In genomic region chr10:23099816-23100215, GRCh38 we compare ENCODE assay signal across 13 cellular contexts. TPM values are rescaled to one million over a fixed set of nuclear protein-coding genes. Genes with fewer than 3 reads are reported as not detected.
DNase-seq lines count a peak whose midpoint lies in the region; ATAC-seq and TF ChIP-seq lines count a peak whose summit lies in the region.
"Had no signal": no experiment of that assay in that cellular context is flagged by ENCODE, and none has a peak within 500 bp of the region (broad histone marks: within the 10 kb centered on the region; RNA-seq: fewer than 3 reads in every experiment).

No MANE protein-coding gene starts in this region.

- H3K4me1 ChIP-seq in Caco-2 (peaks cover 36% of the 10 kb centered on the region), endodermal cell (ENCODE audit: control insufficient read depth, insufficient read depth, low read length) (no peaks in the 10 kb centered on the region)

- intact Hi-C loops in Caco-2 (cut with micrococcal nuclease; ENCODE audit: unreplicated experiment): loop anchor here (5.0 kb wide), 1 partner anchor 337 kb away; the partner anchor contains the start of gene OTUD1

- no peak overlapping the region for H3K4me3 ChIP-seq in Caco-2 (ENCODE audit: low read depth, low read length)
- H3K4me3 ChIP-seq in endodermal cell (ENCODE audit: low read length): no peak overlapping the region
- H3K4me3 ChIP-seq: GM12878 had no signal

- H3K36me3 ChIP-seq in Caco-2 (ENCODE audit: control insufficient read depth, insufficient read depth, low read length): no peaks in the 10 kb centered on the region
- H3K36me3 ChIP-seq in endodermal cell (ENCODE audit: control insufficient read depth, insufficient read depth, low read length): no peaks in the 10 kb centered on the region
- H3K36me3 ChIP-seq: brain microvascular endothelial cell had no signal

- POLR2A ChIA-PET in Caco-2 (lab: Charles Lee): no interaction called here
- POLR2A ChIA-PET in activated CD4-positive, alpha-beta memory T cell treated with anti-CD3 and anti-CD28 coated beads, Interleukin-2, amount 10 ng/mL, durations not matched to agents 7 days and 5 days (lab: Charles Lee): no interaction called here

- H3K27ac Mint-ChIP-seq in Caco-2 (ENCODE audit: unreplicated experiment): peak overlapping the region; percentile 62
- H3K27ac Mint-ChIP-seq in endodermal cell: peak overlapping the region; percentile 71
- H3K27ac Mint-ChIP-seq in activated CD4-positive, alpha-beta memory T cell treated with anti-CD3 and anti-CD28 coated beads, Interleukin-2, amount 10 ng/mL, durations not matched to agents 7 days and 5 days: no peak overlapping the region
- H3K27ac Mint-ChIP-seq: activated T-helper 2 cell treated with anti-CD3 and anti-CD28 coated beads, Interferon-gamma antibody, Interleukin-2, Interleukin-4, amounts not matched to agents 10 μg/mL and 5 μg/mL and 100 μg/mL, durations not matched to agents 14 hours and 24 hours and 36 hours had no signal

- H3K9me3 ChIP-seq in Caco-2: 0 out of 2 replicates have a peak, but pooled peaks cover 4% of the 10 kb centered on the region
- H3K9me3 ChIP-seq in endodermal cell (ENCODE audit: control insufficient read depth, low read length): peaks cover 30% of the 10 kb centered on the region

- BruUV-seq in Caco-2 (replicated peaks; lab: Mats Ljungman, UMichigan): no TSS peak

- WGBS in endodermal cell (ENCODE audit: insufficient coverage in 1 of 2, insufficient read length in 1 of 2), 2 experiments: 76 to 83% methylated on average over 2 of the region's 2 CpGs

- no peaks in the 10 kb centered on the region for H3K27me3 Mint-ChIP-seq in Caco-2 (ENCODE audit: insufficient read depth, unreplicated experiment)
- H3K27me3 Mint-ChIP-seq in endodermal cell (ENCODE audit: insufficient read depth): no peaks in the 10 kb centered on the region
- peaks cover 2% of the 10 kb centered on the region for H3K27me3 Mint-ChIP-seq in activated CD4-positive, alpha-beta memory T cell treated with anti-CD3 and anti-CD28 coated beads, Interleukin-2, amount 10 ng/mL, durations not matched to agents 7 days and 5 days

- peak overlapping the region; percentile 27 for H3K4me3 Mint-ChIP-seq in Caco-2 (ENCODE audit: unreplicated experiment)
- no peak overlapping the region for H3K4me3 Mint-ChIP-seq in endodermal cell
- H3K4me3 Mint-ChIP-seq in activated CD4-positive, alpha-beta memory T cell treated with anti-CD3 and anti-CD28 coated beads, Interleukin-2, amount 10 ng/mL, durations not matched to agents 7 days and 5 days: no peak overlapping the region

- H3K27me3 ChIP-seq in Caco-2 (replicated peaks; ENCODE audit: control insufficient read depth, insufficient read depth, low read length) (no peaks in the 10 kb centered on the region), endodermal cell (ENCODE audit: control insufficient read depth, insufficient read depth, low read length, poor library complexity, severe bottlenecking) (no peaks in the 10 kb centered on the region)
- H3K27me3 ChIP-seq: brain microvascular endothelial cell had no signal

- ATAC-seq in HG03432 (IDR thresholded peaks at IDR 0.05; ENCODE audit: unreplicated experiment): no peak
- ATAC-seq: GM12878 had no signal

- CTCF ChIA-PET in Caco-2 (lab: Charles Lee): no interaction called here
- CTCF ChIA-PET in activated CD4-positive, alpha-beta memory T cell treated with anti-CD3 and anti-CD28 coated beads, Interleukin-2, amount 10 ng/mL, durations not matched to agents 7 days and 5 days (lab: Charles Lee): interaction anchor here (0.5 kb wide), 1 partner anchor 867 kb away, joined by 3 read pairs; no protein-coding TSS in a partner anchor

- no peak overlapping the region for H3K27ac ChIP-seq in endodermal cell (ENCODE audit: low read depth, low read length)
- H3K27ac ChIP-seq: brain microvascular endothelial cell, HL-60 had no signal

- TF ChIP-seq CTCF in Caco-2 (IDR thresholded peaks at IDR 0.05; ENCODE audit: insufficient read depth in 1 of 2, low read depth in 1 of 2, low read length in 1 of 2, severe bottlenecking in 1 of 2, unreplicated experiment in 1 of 2): no peak
- no peak for TF ChIP-seq CTCF in endodermal cell (conservative IDR thresholded peaks at IDR 0.05)

- no peak overlapping the region for H3K9ac ChIP-seq in endodermal cell (ENCODE audit: extremely low read depth, low read length, poor library complexity, severe bottlenecking)

- peaks cover 22% of the 10 kb centered on the region for H3K36me3 Mint-ChIP-seq in Caco-2 (ENCODE audit: insufficient read depth, unreplicated experiment)
- peaks cover 28% of the 10 kb centered on the region for H3K36me3 Mint-ChIP-seq in endodermal cell (ENCODE audit: low read depth)
- peaks cover 6% of the 10 kb centered on the region for H3K36me3 Mint-ChIP-seq in activated CD4-positive, alpha-beta memory T cell treated with anti-CD3 and anti-CD28 coated beads, Interleukin-2, amount 10 ng/mL, durations not matched to agents 7 days and 5 days (ENCODE audit: low read depth)

- H3K4me1 Mint-ChIP-seq in Caco-2 (ENCODE audit: low read depth, unreplicated experiment) (peaks cover 25% of the 10 kb centered on the region), endodermal cell (peaks cover 23% of the 10 kb centered on the region)
- H3K4me1 Mint-ChIP-seq in activated CD4-positive, alpha-beta memory T cell treated with anti-CD3 and anti-CD28 coated beads, Interleukin-2, amount 10 ng/mL, durations not matched to agents 7 days and 5 days: peaks cover 30% of the 10 kb centered on the region

- peak; percentile 65 to 71 for DNase-seq in Caco-2
- DNase-seq in HuH-7 (ENCODE audit: low spot score): peak; percentile 63
- no peak for DNase-seq in endodermal cell
- DNase-seq in mucosa of gallbladder (ENCODE audit: low spot score): peak; percentile 25
- DNase-seq in NCI-H1694 (lab: John Stamatoyannopoulos, UW): no peak
- DNase-seq in Ammon's horn (ENCODE audit: low spot score): no peak
- no peak for DNase-seq in activated CD4-positive, alpha-beta memory T cell treated with anti-CD3 and anti-CD28 coated beads, Interleukin-2, amount 10 ng/mL, durations not matched to agents 7 days and 5 days
- DNase-seq: brain microvascular endothelial cell, DMS79 had no signal

- peaks cover 12% of the 10 kb centered on the region for H3K9me3 Mint-ChIP-seq in Caco-2 (ENCODE audit: unreplicated experiment)
- peaks cover 17% of the 10 kb centered on the region for H3K9me3 Mint-ChIP-seq in endodermal cell
- H3K9me3 Mint-ChIP-seq in activated CD4-positive, alpha-beta memory T cell treated with anti-CD3 and anti-CD28 coated beads, Interleukin-2, amount 10 ng/mL, durations not matched to agents 7 days and 5 days: peaks cover 7% of the 10 kb centered on the region

RNA-seq across cellular contexts. Expression of gene MSRB2, which starts 4.4 kb away (rescaled TPM):
- 11.9 and 13.7 TPM in 2 replicates for total RNA-seq in Caco-2 (2022)
- 10 to 100 TPM; 40.4 to 42.5 TPM for total RNA-seq in endodermal cell
- 37.7 TPM for polyA plus RNA-seq in endodermal cell (2013, experiment 1 of 2)
- 39.2 TPM for polyA plus RNA-seq in endodermal cell (2013, experiment 2 of 2)
- total RNA-seq in mucosa of gallbladder: 45.5 TPM
- total RNA-seq in activated CD4-positive, alpha-beta memory T cell treated with anti-CD3 and anti-CD28 coated beads, Interleukin-2, amount 10 ng/mL, durations not matched to agents 7 days and 5 days: 10 to 100 TPM; 11.0 to 11.7 TPM

Comparison
In these comparisons a context has a peak if more than half of its experiments do, and no peak if none do; other contexts are left out.
1. DNase-seq: peak in Caco-2 (2 of 2), HuH-7 (single experiment) and mucosa of gallbladder (single experiment); none in endodermal cell (single experiment), NCI-H1694 (single experiment), Ammon's horn (single experiment) and activated CD4-positive, alpha-beta memory T cell treated with anti-CD3 and anti-CD28 coated beads, Interleukin-2, amount 10 ng/mL, durations not matched to agents 7 days and 5 days (single experiment).